Comparison of ENCODE assay signal across 8 cellular contexts in the genomic region with DNA sequence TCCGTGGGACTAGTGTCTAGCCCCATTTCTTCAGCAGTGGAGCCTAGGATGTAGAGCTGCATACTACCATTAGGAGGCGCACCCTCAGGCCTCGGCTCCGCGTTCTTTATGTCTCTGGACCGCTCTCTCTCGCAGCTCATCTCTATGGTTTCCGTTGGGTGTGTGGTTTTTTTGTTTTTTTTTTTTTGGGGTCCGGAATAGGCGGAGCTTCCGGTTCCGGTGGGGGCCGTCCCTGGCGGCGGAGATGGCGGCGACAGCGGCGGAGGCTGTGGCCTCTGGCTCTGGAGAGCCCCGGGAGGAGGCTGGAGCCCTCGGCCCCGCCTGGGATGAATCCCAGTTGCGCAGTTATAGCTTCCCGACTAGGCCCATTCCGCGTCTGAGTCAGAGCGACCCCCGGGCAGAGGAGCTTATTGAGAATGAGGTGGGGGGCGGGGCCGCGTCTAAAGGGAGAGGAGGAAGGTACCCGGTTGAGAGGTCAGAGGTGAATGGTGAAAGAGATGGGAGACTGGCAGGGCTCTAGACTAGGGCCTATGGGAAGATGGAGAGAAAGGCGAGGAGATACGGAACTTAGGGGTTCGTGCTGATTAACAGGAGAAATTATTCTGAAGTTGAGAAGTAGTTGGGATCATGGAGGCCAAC. TPM values are rescaled to one million over a fixed set of nuclear protein-coding genes. Genes with fewer than 3 reads are reported as not detected.
DNase-seq lines count a peak whose midpoint lies in the region; ATAC-seq, FAIRE-seq and TF ChIP-seq lines count a peak whose summit lies in the region.

HIF1AN (plus strand) TSS at position 229 of the 639 bp plus-strand sequence; CDS start at position 245, 16 bp downstream.

- peaks cover 0 to 26% of the 10 kb centered on the region in 2 donors for H3K4me1 ChIP-seq in right atrium auricular region
- H3K4me1 ChIP-seq in psoas muscle, result peaks cover 23% of the 10 kb centered on the region

- DNase-seq in GM13976 (ENCODE audit: low spot score) (peak; percentile 97), NCI-H146 (lab: John Stamatoyannopoulos, UW) (peak; percentile 97), amygdala (lab: John Stamatoyannopoulos, UW) (peak; percentile 12 to 93 (median 79)), right atrium auricular region (ENCODE audit: low spot score) (peak; percentile 90), psoas muscle (peak; percentile 88 to 94), urothelium cell line (ENCODE audit: low spot score) (peak; percentile 97)

- in situ Hi-C loops in GM13976 (cut with MboI; ENCODE audit: low sequenced_read_pairs, unreplicated experiment), result no loop called here

- intact Hi-C loops in T-helper 1 cell treated with Interleukin-12 subunit alpha and Interleukin-12 subunit beta and Interleukin-4 antibody, amounts not matched to agents 30 ng/mL and 1 ng/mL, for 36 hours (cut with micrococcal nuclease), result loop anchor here (1.0 to 10.0 kb wide), 10 partner anchors 18 to 914 kb away; partner anchors contain the start of genes BLOC1S2, BTRC, COX15 and CUTC
- intact Hi-C loops in psoas muscle (cut with DNase I), result no loop called here

- no peak for FAIRE-seq in urothelium cell line (lab: Jason Lieb, UNC)

- H3K4me3 ChIP-seq in right atrium auricular region, result peak within 1 kb of the TSS; percentile 65 to 72
- H3K4me3 ChIP-seq in psoas muscle, result peak within 1 kb of the TSS; percentile 89

- 0 to 1% (median 1%) methylated on average over 35 of the region's 35 CpGs for WGBS in psoas muscle, 3 donors

- TF ChIP-seq CTCF in GM13976 (IDR thresholded peaks at IDR 0.05; ENCODE audit: borderline replicate concordance, control extremely low read depth, extremely low read depth, insufficient read depth, missing control alignments) (peak; percentile 95), right atrium auricular region (IDR thresholded peaks at IDR 0.05) (peak; percentile 91 to 97), psoas muscle (IDR thresholded peaks at IDR 0.05) (peak; percentile 88)

- peak; percentile 92 for ATAC-seq in HG02870 (IDR thresholded peaks at IDR 0.05; ENCODE audit: unreplicated experiment)
- peak; percentile 98 to 99 (median 98) for ATAC-seq in psoas muscle

- H3K27ac ChIP-seq in right atrium auricular region, result peak within 1 kb of the TSS; percentile 70 to 73
- H3K27ac ChIP-seq in psoas muscle, result peak within 1 kb of the TSS; percentile 80

- no peaks in the 10 kb centered on the region for H3K27me3 ChIP-seq in right atrium auricular region
- no peaks in the 10 kb centered on the region for H3K27me3 ChIP-seq in psoas muscle (ENCODE audit: insufficient read depth in 3 of 3, low read length in 2 of 3)

- H3K9me3 ChIP-seq in right atrium auricular region (no peaks in the 10 kb centered on the region), psoas muscle (no peaks in the 10 kb centered on the region)

- H3K36me3 ChIP-seq in right atrium auricular region (peaks cover 18% of the 10 kb centered on the region), psoas muscle (ENCODE audit: insufficient read depth in 1 of 2, low read depth in 1 of 2) (peaks cover 2 to 37% of the 10 kb centered on the region in 2 donors)

RNA-seq across cellular contexts. Expression of gene HIF1AN, which starts in this region (rescaled TPM):
- 58.3 and 63.1 TPM in 2 replicates for total RNA-seq in T-helper 1 cell treated with Interleukin-12 subunit alpha and Interleukin-12 subunit beta and Interleukin-4 antibody, amounts not matched to agents 30 ng/mL and 1 ng/mL, for 36 hours
- total RNA-seq in right atrium auricular region, result 10 to 100 TPM in 1 of 2 donors, 1 to 10 TPM in 1; 8.5 to 11.3 TPM
- 100 to 1,000 TPM in 2 of 4 donors, 10 to 100 TPM in 2; 64.0 to 116 (median 90.2) TPM for total RNA-seq in psoas muscle
- 10 to 100 TPM; 15.6 to 57.9 (median 17.2) TPM for polyA plus RNA-seq in psoas muscle

Comparison
In these comparisons a context has a peak if more than half of its experiments do, and no peak if none do; other contexts are left out.
1. Peak in every context shown above with its lines: DNase-seq, ATAC-seq, H3K4me3 ChIP-seq and H3K27ac ChIP-seq.